Comparison of ENCODE assay signal across 8 cellular contexts in the genomic region with DNA sequence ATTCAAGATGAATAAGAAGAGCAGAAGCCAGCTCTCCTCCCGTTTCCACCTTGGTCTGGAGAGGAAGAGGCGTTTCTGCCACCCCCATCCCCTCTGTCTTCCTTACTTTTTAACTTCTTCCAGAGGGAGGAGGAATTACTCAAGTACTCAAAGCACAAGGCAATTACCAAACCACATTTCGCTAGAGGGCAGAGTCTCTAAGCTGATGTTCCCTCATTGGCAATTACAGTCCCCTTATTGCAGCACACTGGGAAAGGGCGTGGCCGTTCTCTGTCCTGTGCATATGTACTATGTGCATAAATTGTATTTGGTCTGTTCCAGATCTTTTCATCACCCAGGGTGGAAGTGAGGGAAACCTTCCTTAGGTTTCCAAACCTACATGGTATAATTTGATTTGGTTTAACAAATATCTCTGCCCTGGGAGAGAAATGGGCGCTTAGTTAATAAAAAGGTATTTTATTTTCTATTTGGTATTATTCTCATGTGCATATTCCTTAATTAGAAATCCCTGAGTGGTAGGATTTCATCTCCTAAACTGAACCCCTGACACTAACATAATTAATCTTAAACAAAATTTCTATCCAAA.
DNase-seq lines count a peak whose midpoint lies in the region; ATAC-seq lines count a peak whose summit lies in the region.

No MANE protein-coding gene starts in this region.

- ATAC-seq in GM19328 (IDR thresholded peaks at IDR 0.05; ENCODE audit: unreplicated experiment) = no peak
- ATAC-seq in GM21423 (IDR thresholded peaks at IDR 0.05; ENCODE audit: unreplicated experiment) = no peak

- peak; percentile 71 to 73 for DNase-seq in AML-193 (lab: John Stamatoyannopoulos, UW)
- DNase-seq in HUDEP-2 (lab: John Stamatoyannopoulos, UW; ENCODE audit: unreplicated experiment in 76 of 76) = peak in 66 of 76 experiments; percentile 6 to 76 (median 44)
- DNase-seq in SIG-M5 (lab: John Stamatoyannopoulos, UW) = peak; percentile 24
- peak; percentile 70 for DNase-seq in fibroblast of the conjunctiva (ENCODE audit: low read depth)
- DNase-seq in putamen (ENCODE audit: low spot score) = peak; percentile 73
- DNase-seq in HK-2 (ENCODE audit: unreplicated experiment) = no peak
